ENCODE assay signal across 8 cellular contexts in genomic region chr15:31391687-31392671, GRCh38.
A peak's percentile ranks its signal among the peaks of the same experiment; 100 is the strongest.
DNase-seq lines count a peak whose midpoint lies in the region; ATAC-seq and TF ChIP-seq lines count a peak whose summit lies in the region.

No MANE protein-coding gene starts in this region.

- peaks cover 0 to 1% of the 10 kb centered on the region in 2 donors for H3K27me3 Mint-ChIP-seq in CD8-positive, alpha-beta memory T cell

- peak overlapping the region; percentile 87 to 98 (median 95) for H3K4me3 Mint-ChIP-seq in CD8-positive, alpha-beta memory T cell

- 0 to 1% (median 1%) methylated on average over 81 to 86 of the region's 86 CpGs for WGBS in adipose tissue, 3 donors

- peak overlapping the region; percentile 88 for H3K9ac ChIP-seq in rectal smooth muscle tissue (ENCODE audit: low read length)

- no peaks in the 10 kb centered on the region for H3K9me3 ChIP-seq in CD8-positive, alpha-beta memory T cell (ENCODE audit: low read length)
- no peaks in the 10 kb centered on the region for H3K9me3 ChIP-seq in right atrium auricular region
- H3K9me3 ChIP-seq in uterus: no peaks in the 10 kb centered on the region

- CTCF ChIA-PET in CD8-positive, alpha-beta memory T cell (lab: Charles Lee): interaction anchor here (0.8 to 5.8 kb wide), 14 partner anchors 9 to 192 kb away, joined by 3 to 29 read pairs (median 6); partner anchors contain the start of gene KLF13

- intact Hi-C loops in uterus (cut with DNase I; ENCODE audit: low total_unique reads): no loop called here

- H3K36me3 ChIP-seq in CD8-positive, alpha-beta memory T cell (ENCODE audit: insufficient read depth, low read length): no peaks in the 10 kb centered on the region
- H3K36me3 ChIP-seq in right atrium auricular region (no peaks in the 10 kb centered on the region), rectal smooth muscle tissue (ENCODE audit: control insufficient read depth, insufficient read depth, low read length) (no peaks in the 10 kb centered on the region), uterus (no peaks in the 10 kb centered on the region)

- peak overlapping the region; percentile 82 to 99 (median 98) for H3K27ac Mint-ChIP-seq in CD8-positive, alpha-beta memory T cell

- peak; percentile 71 to 93 for TF ChIP-seq POLR2A in uterus (IDR thresholded peaks at IDR 0.05)

- H3K36me3 Mint-ChIP-seq in CD8-positive, alpha-beta memory T cell: peaks cover 0 to 13% (median 0%) of the 10 kb centered on the region in 3 donors

- peaks cover 33% of the 10 kb centered on the region for H3K4me1 ChIP-seq in CD8-positive, alpha-beta memory T cell (ENCODE audit: insufficient read depth, low read length)
- H3K4me1 ChIP-seq in right atrium auricular region: peaks cover 0 to 41% of the 10 kb centered on the region in 2 donors
- peaks cover 5% of the 10 kb centered on the region for H3K4me1 ChIP-seq in rectal smooth muscle tissue (ENCODE audit: control insufficient read depth, insufficient read depth, low read length)
- no peaks in the 10 kb centered on the region for H3K4me1 ChIP-seq in uterus

- DNase-seq in CD8-positive, alpha-beta memory T cell: peak; percentile 78 to 91 (median 82)
- DNase-seq in HK-2 (ENCODE audit: unreplicated experiment) (peak; percentile 47), T-helper 1 cell (peak; percentile 66 to 81 (median 77)), right atrium auricular region (ENCODE audit: low spot score) (peak; percentile 94), uterus (peak; percentile 80 to 84)

- H3K4me1 Mint-ChIP-seq in CD8-positive, alpha-beta memory T cell: peaks cover 49 to 69% (median 57%) of the 10 kb centered on the region in 3 donors

- peak overlapping the region; percentile 87 for H3K4me3 ChIP-seq in CD8-positive, alpha-beta memory T cell (ENCODE audit: low read length)
- H3K4me3 ChIP-seq in right atrium auricular region (peak overlapping the region; percentile 66 to 72), rectal smooth muscle tissue (ENCODE audit: low read length) (peak overlapping the region; percentile 97), uterus (peak overlapping the region; percentile 59 to 82)

- peak; percentile 81 for ATAC-seq in GM19467 (IDR thresholded peaks at IDR 0.05; ENCODE audit: unreplicated experiment)

- POLR2A ChIA-PET in CD8-positive, alpha-beta memory T cell (lab: Charles Lee): interaction anchor here (0.6 to 2.8 kb wide), 20 partner anchors 14 to 128 kb away, joined by 3 to 53 read pairs (median 4); partner anchors contain the start of gene KLF13

- peak overlapping the region; percentile 73 for H3K27ac ChIP-seq in CD8-positive, alpha-beta memory T cell (ENCODE audit: low read depth, low read length)
- H3K27ac ChIP-seq in adipose tissue (ENCODE audit: low read depth, low read length) (peak overlapping the region; percentile 75), right atrium auricular region (peak overlapping the region; percentile 99 to 100), rectal smooth muscle tissue (ENCODE audit: low read depth, low read length) (peak overlapping the region; percentile 81), uterus (peak overlapping the region; percentile 90 to 97)

- no peaks in the 10 kb centered on the region for H3K27me3 ChIP-seq in CD8-positive, alpha-beta memory T cell (ENCODE audit: insufficient read depth, low read length, poor library complexity, severe bottlenecking)
- H3K27me3 ChIP-seq in right atrium auricular region (no peaks in the 10 kb centered on the region), rectal smooth muscle tissue (ENCODE audit: control insufficient read depth, insufficient read depth, low read length) (no peaks in the 10 kb centered on the region), uterus (no peaks in the 10 kb centered on the region)

- peak in 1 of 2 donors; percentile 32 for TF ChIP-seq CTCF in right atrium auricular region (IDR thresholded peaks at IDR 0.05)
- TF ChIP-seq CTCF in uterus (IDR thresholded peaks at IDR 0.05): no peak

- no peaks in the 10 kb centered on the region for H3K9me3 Mint-ChIP-seq in CD8-positive, alpha-beta memory T cell

Comparison
In these comparisons a context has a peak if more than half of its experiments do, and no peak if none do; other contexts are left out.
1. Peak in every context shown above with its lines: DNase-seq, ATAC-seq, H3K4me3 ChIP-seq and H3K27ac ChIP-seq.